Comparison of ENCODE assay signal across 8 cellular contexts in the genomic region with DNA sequence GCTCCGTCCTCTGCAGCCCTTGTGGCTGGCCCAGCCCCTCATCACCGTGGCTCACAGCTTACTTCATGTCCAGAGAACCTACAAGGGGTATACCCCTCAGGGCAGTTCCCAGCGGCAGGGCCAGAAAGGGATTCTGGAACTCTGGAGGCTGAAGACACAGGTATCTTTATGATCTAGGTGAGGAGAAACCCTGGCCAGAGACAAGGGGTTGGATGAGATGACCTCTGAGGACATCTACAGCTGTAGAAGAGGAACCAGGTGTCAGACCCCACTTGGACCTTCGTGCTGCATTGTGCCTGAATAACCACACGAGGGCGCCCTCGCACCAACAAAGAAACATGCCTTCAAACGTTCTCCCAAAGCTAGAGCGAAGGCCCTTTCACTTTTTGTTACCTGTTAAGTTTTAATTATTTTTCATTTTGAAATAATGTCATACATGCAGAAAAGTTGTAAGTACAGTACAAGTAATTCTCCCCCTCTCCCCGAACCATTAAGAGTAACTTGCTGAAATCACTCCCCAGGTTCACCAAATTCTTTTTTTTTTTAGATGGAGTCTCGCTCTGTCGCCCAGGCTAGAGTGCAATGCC.
DNase-seq lines count a peak whose midpoint lies in the region; ATAC-seq and TF ChIP-seq lines count a peak whose summit lies in the region.

No MANE protein-coding gene starts in this region.

- H3K27me3 ChIP-seq in psoas muscle (ENCODE audit: insufficient read depth in 3 of 3, low read length in 2 of 3): no peaks in the 10 kb centered on the region

- CTCF ChIA-PET in activated naive CD4-positive, alpha-beta T cell treated with anti-CD3 and anti-CD28 coated beads, Interleukin-2, amount 10 ng/mL, durations not matched to agents 7 days and 5 days (lab: Charles Lee): interaction anchor here (0.6 to 6.0 kb wide), 25 partner anchors 15 to 889 kb away, joined by 3 to 63 read pairs (median 3); no protein-coding TSS in a partner anchor

- WGBS in psoas muscle, 3 donors: 30 to 33% (median 32%) methylated on average over 12 of the region's 12 CpGs

- intact Hi-C loops in head of caudate nucleus (cut with DNase I): loop anchor here (10.0 kb wide), 1 partner anchor 128 kb away; no protein-coding TSS in a partner anchor
- intact Hi-C loops in psoas muscle (cut with DNase I): loop anchor here (1.0 to 10.0 kb wide), 6 partner anchors 118 to 488 kb away; a partner anchor contains a TSS

- peaks cover 25% of the 10 kb centered on the region for H3K27me3 Mint-ChIP-seq in activated naive CD4-positive, alpha-beta T cell treated with anti-CD3 and anti-CD28 coated beads, Interleukin-2, amount 10 ng/mL, durations not matched to agents 7 days and 5 days

- no peaks in the 10 kb centered on the region for H3K9me3 Mint-ChIP-seq in activated naive CD4-positive, alpha-beta T cell treated with anti-CD3 and anti-CD28 coated beads, Interleukin-2, amount 10 ng/mL, durations not matched to agents 7 days and 5 days

- no peaks in the 10 kb centered on the region for H3K36me3 Mint-ChIP-seq in activated naive CD4-positive, alpha-beta T cell treated with anti-CD3 and anti-CD28 coated beads, Interleukin-2, amount 10 ng/mL, durations not matched to agents 7 days and 5 days

- peaks cover 3% of the 10 kb centered on the region for H3K9me3 ChIP-seq in psoas muscle

- H3K27ac ChIP-seq in psoas muscle: no peak overlapping the region

- H3K4me3 ChIP-seq in LNCaP clone FGC (ENCODE audit: low read depth, low read length) (no peak overlapping the region), psoas muscle (no peak overlapping the region)

- H3K4me1 ChIP-seq in psoas muscle: peaks cover 4% of the 10 kb centered on the region

- peaks cover 13% of the 10 kb centered on the region for H3K4me1 Mint-ChIP-seq in activated naive CD4-positive, alpha-beta T cell treated with anti-CD3 and anti-CD28 coated beads, Interleukin-2, amount 10 ng/mL, durations not matched to agents 7 days and 5 days

- ATAC-seq in psoas muscle: peak; percentile 64 to 92 (median 80)
- no peak for ATAC-seq in GM18868 (IDR thresholded peaks at IDR 0.05; ENCODE audit: unreplicated experiment)
- ATAC-seq in HG03342 (IDR thresholded peaks at IDR 0.05; ENCODE audit: unreplicated experiment): no peak

- DNase-seq in EH (ENCODE audit: low read depth) (peak; percentile 75), LNCaP clone FGC (ENCODE audit: low read depth) (peak; percentile 23), SKM-1 (lab: John Stamatoyannopoulos, UW; ENCODE audit: unreplicated experiment) (peak; percentile 65), head of caudate nucleus (peak in 41 of 42 donors; percentile 44 to 89 (median 74)), psoas muscle (peak; percentile 65 to 82)
- peak; percentile 80 for DNase-seq in activated naive CD4-positive, alpha-beta T cell treated with anti-CD3 and anti-CD28 coated beads, Interleukin-2, amount 10 ng/mL, durations not matched to agents 7 days and 5 days

- no peak overlapping the region for H3K27ac Mint-ChIP-seq in activated naive CD4-positive, alpha-beta T cell treated with anti-CD3 and anti-CD28 coated beads, Interleukin-2, amount 10 ng/mL, durations not matched to agents 7 days and 5 days

- TF ChIP-seq CTCF in LNCaP clone FGC (IDR thresholded peaks at IDR 0.05; ENCODE audit: control insufficient read depth, extremely low read depth, insufficient read depth) (peak; percentile 93), psoas muscle (IDR thresholded peaks at IDR 0.05) (peak; percentile 98)

- no peaks in the 10 kb centered on the region for H3K36me3 ChIP-seq in psoas muscle (ENCODE audit: insufficient read depth in 1 of 2, low read depth in 1 of 2)

- no peak overlapping the region for H3K4me3 Mint-ChIP-seq in activated naive CD4-positive, alpha-beta T cell treated with anti-CD3 and anti-CD28 coated beads, Interleukin-2, amount 10 ng/mL, durations not matched to agents 7 days and 5 days

Comparison
In these comparisons a context has a peak if more than half of its experiments do, and no peak if none do; other contexts are left out.
1. DNase-seq: peak in every context shown above with its lines; median percentile 80 in activated naive CD4-positive, alpha-beta T cell treated with anti-CD3 and anti-CD28 coated beads, Interleukin-2, amount 10 ng/mL, durations not matched to agents 7 days and 5 days; 75 in EH; 74 in head of caudate nucleus; 74 in psoas muscle; 65 in SKM-1; 23 in LNCaP clone FGC.
2. ATAC-seq: peak in psoas muscle (4 of 4); none in GM18868 (single experiment) and HG03342 (single experiment).